In genomic region chr6:44224154-44224977, GRCh38 we compare ENCODE assay signal across 8 cellular contexts. TPM values are rescaled to one million over a fixed set of nuclear protein-coding genes. Genes with fewer than 3 reads are reported as not detected.
A peak's percentile ranks its signal among the peaks of the same experiment; 100 is the strongest.
DNase-seq lines count a peak whose midpoint lies in the region; ATAC-seq, FAIRE-seq and TF ChIP-seq lines count a peak whose summit lies in the region.

No MANE protein-coding gene starts in this region.

- H3K9ac ChIP-seq in skeletal muscle tissue (ENCODE audit: low read depth in 1 of 3, low read length in 3 of 3), result peak overlapping the region; percentile 51 to 99 (median 65)

- WGBS in heart right ventricle, 2 donors, result 17 to 23% methylated on average over 6 of the region's 6 CpGs

- H3K9me3 ChIP-seq in heart right ventricle (no peaks in the 10 kb centered on the region), skeletal muscle tissue (ENCODE audit: control insufficient read depth in 3 of 3, low read length in 3 of 3) (no peaks in the 10 kb centered on the region)

- peaks cover 0 to 8% (median 0%) of the 10 kb centered on the region in 9 donors for H3K36me3 ChIP-seq in heart right ventricle
- peaks cover 0 to 5% (median 4%) of the 10 kb centered on the region in 3 donors for H3K36me3 ChIP-seq in skeletal muscle tissue (ENCODE audit: control insufficient read depth in 3 of 3, insufficient read depth in 3 of 3, low read length in 3 of 3)

- H3K4me1 Mint-ChIP-seq in T-helper 2 cell treated with Interferon-gamma antibody and Interleukin-4, amounts not matched to agents 5 μg/mL and 100 μg/mL, for 36 hours (ENCODE audit: low read depth), result peaks cover 28% of the 10 kb centered on the region
- peaks cover 41% of the 10 kb centered on the region for H3K4me1 Mint-ChIP-seq in activated CD8-positive, alpha-beta T cell treated with anti-CD3 and anti-CD28 coated beads for 36 hours (ENCODE audit: low read depth)

- peak overlapping the region; percentile 60 for H3K27ac Mint-ChIP-seq in T-helper 2 cell treated with Interferon-gamma antibody and Interleukin-4, amounts not matched to agents 5 μg/mL and 100 μg/mL, for 36 hours
- peak overlapping the region; percentile 85 for H3K27ac Mint-ChIP-seq in activated CD8-positive, alpha-beta T cell treated with anti-CD3 and anti-CD28 coated beads for 36 hours

- POLR2A ChIA-PET in activated CD8-positive, alpha-beta T cell treated with anti-CD3 and anti-CD28 coated beads for 36 hours (lab: Charles Lee), result interaction anchor here (0.6 to 7.7 kb wide), 8 partner anchors 12 to 106 kb away, joined by 3 to 131 read pairs (median 6); partner anchors contain the start of genes HSP90AB1 and SLC35B2

- H3K4me3 Mint-ChIP-seq in T-helper 2 cell treated with Interferon-gamma antibody and Interleukin-4, amounts not matched to agents 5 μg/mL and 100 μg/mL, for 36 hours, result peak overlapping the region; percentile 86
- H3K4me3 Mint-ChIP-seq in activated CD8-positive, alpha-beta T cell treated with anti-CD3 and anti-CD28 coated beads for 36 hours, result peak overlapping the region; percentile 89

- no peaks in the 10 kb centered on the region for H3K27me3 ChIP-seq in heart right ventricle
- H3K27me3 ChIP-seq in skeletal muscle tissue (ENCODE audit: control insufficient read depth in 3 of 3, insufficient read depth in 3 of 3, low read length in 3 of 3), result no peaks in the 10 kb centered on the region

- H3K4me3 ChIP-seq in heart right ventricle, result peak overlapping the region; percentile 64 to 87 (median 74)
- peak overlapping the region; percentile 62 to 76 (median 73) for H3K4me3 ChIP-seq in skeletal muscle tissue (ENCODE audit: low read length in 3 of 3)

- TF ChIP-seq CTCF in activated CD8-positive, alpha-beta T cell treated with anti-CD3 and anti-CD28 coated beads for 36 hours (IDR thresholded peaks at IDR 0.05), result no peak
- no peak for TF ChIP-seq CTCF in heart right ventricle (IDR thresholded peaks at IDR 0.05)

- no peaks in the 10 kb centered on the region for H3K27me3 Mint-ChIP-seq in T-helper 2 cell treated with Interferon-gamma antibody and Interleukin-4, amounts not matched to agents 5 μg/mL and 100 μg/mL, for 36 hours (ENCODE audit: low read depth)
- H3K27me3 Mint-ChIP-seq in activated CD8-positive, alpha-beta T cell treated with anti-CD3 and anti-CD28 coated beads for 36 hours, result no peaks in the 10 kb centered on the region

- H3K27ac ChIP-seq in heart right ventricle, result peak overlapping the region in 9 of 10 donors; percentile 88 to 98 (median 93)
- H3K27ac ChIP-seq in skeletal muscle tissue (ENCODE audit: low read depth, low read length), result peak overlapping the region; percentile 64

- ATAC-seq in activated CD8-positive, alpha-beta T cell treated with anti-CD3 and anti-CD28 coated beads for 36 hours, result peak; percentile 18
- no peak for ATAC-seq in heart right ventricle

- CTCF ChIA-PET in activated CD8-positive, alpha-beta T cell treated with anti-CD3 and anti-CD28 coated beads for 36 hours (lab: Charles Lee), result interaction anchor here (0.7 to 7.1 kb wide), 21 partner anchors 10 to 451 kb away, joined by 3 to 52 read pairs (median 4); partner anchors contain the start of genes AARS2 and HSP90AB1

- no peaks in the 10 kb centered on the region for H3K9me3 Mint-ChIP-seq in T-helper 2 cell treated with Interferon-gamma antibody and Interleukin-4, amounts not matched to agents 5 μg/mL and 100 μg/mL, for 36 hours
- no peaks in the 10 kb centered on the region for H3K9me3 Mint-ChIP-seq in activated CD8-positive, alpha-beta T cell treated with anti-CD3 and anti-CD28 coated beads for 36 hours

- intact Hi-C loops in activated CD8-positive, alpha-beta T cell treated with anti-CD3 and anti-CD28 coated beads for 36 hours (cut with micrococcal nuclease), result no loop called here
- intact Hi-C loops in heart right ventricle (cut with DNase I), result loop anchor here in 1 of 10 donors (10.0 kb wide), 1 partner anchor 450 kb away; the partner anchor contains the start of gene VEGFA

- no peak for DNase-seq in T-helper 2 cell treated with Interferon-gamma antibody and Interleukin-4, amounts not matched to agents 5 μg/mL and 100 μg/mL, for 36 hours (ENCODE audit: low spot score)
- DNase-seq in T-helper 2 cell (no peak), HTR-8/SVneo (ENCODE audit: insufficient read length, low spot score) (peak; percentile 45), heart right ventricle (no peak), epidermal melanocyte (ENCODE audit: insufficient read length, low spot score) (no peak), Ammon's horn (ENCODE audit: low spot score) (no peak)
- DNase-seq in activated CD8-positive, alpha-beta T cell treated with anti-CD3 and anti-CD28 coated beads for 36 hours, result peak; percentile 53

- FAIRE-seq in HTR-8/SVneo (lab: Jason Lieb, UNC), result no peak

- H3K36me3 Mint-ChIP-seq in T-helper 2 cell treated with Interferon-gamma antibody and Interleukin-4, amounts not matched to agents 5 μg/mL and 100 μg/mL, for 36 hours (ENCODE audit: low read depth), result no peaks in the 10 kb centered on the region
- peaks cover 26% of the 10 kb centered on the region for H3K36me3 Mint-ChIP-seq in activated CD8-positive, alpha-beta T cell treated with anti-CD3 and anti-CD28 coated beads for 36 hours (ENCODE audit: low read depth)

- H3K4me1 ChIP-seq in heart right ventricle (peaks cover 46 to 97% (median 92%) of the 10 kb centered on the region in 9 donors), skeletal muscle tissue (ENCODE audit: control insufficient read depth in 3 of 3, insufficient read depth in 3 of 3, low read length in 3 of 3) (peaks cover 78% of the 10 kb centered on the region in 3 donors)

RNA-seq across cellular contexts. Expression of gene SLC29A1, which starts 1.0 kb away (rescaled TPM):
- 10 to 100 TPM; 56.1 to 57.4 TPM for total RNA-seq in activated CD8-positive, alpha-beta T cell treated with anti-CD3 and anti-CD28 coated beads for 36 hours
- 100 to 1,000 TPM; 104 to 198 (median 146) TPM for total RNA-seq in heart right ventricle
- polyA plus RNA-seq in heart right ventricle, result 10 to 100 TPM; 46.3 to 90.9 TPM
- total RNA-seq in skeletal muscle tissue, result 14.6 TPM

RNA-seq across cellular contexts. Expression of gene MYMX, which starts 7.6 kb away (rescaled TPM):
- not detected for total RNA-seq in activated CD8-positive, alpha-beta T cell treated with anti-CD3 and anti-CD28 coated beads for 36 hours
- 1 to 10 TPM in 2 of 10 donors, under 1 TPM in 3, not detected in 5; 0.41 to 2.3 (median 0.86) TPM for total RNA-seq in heart right ventricle
- polyA plus RNA-seq in heart right ventricle, result under 1 TPM in 1 of 2 donors, not detected in 1; 0.91 TPM
- total RNA-seq in skeletal muscle tissue, result 7.3 TPM

RNA-seq across cellular contexts. Expression of gene HSP90AB1, which starts 22.5 kb away (rescaled TPM):
- 1,000 to 10,000 TPM; 2,124 to 2,130 TPM for total RNA-seq in activated CD8-positive, alpha-beta T cell treated with anti-CD3 and anti-CD28 coated beads for 36 hours
- total RNA-seq in heart right ventricle (1,000 to 10,000 TPM in 4 of 10 donors, 100 to 1,000 TPM in 6; 675 to 1,053 (median 920) TPM), skeletal muscle tissue (474 TPM)
- polyA plus RNA-seq in heart right ventricle, result 100 to 1,000 TPM; 235 to 764 TPM

RNA-seq across cellular contexts. Expression of gene SLC35B2, which starts 33.0 kb away (rescaled TPM):
- total RNA-seq in activated CD8-positive, alpha-beta T cell treated with anti-CD3 and anti-CD28 coated beads for 36 hours, result 10 to 100 TPM; 15.4 to 16.7 TPM
- total RNA-seq in heart right ventricle (10 to 100 TPM; 19.4 to 29.8 (median 23.7) TPM), skeletal muscle tissue (26.1 TPM)
- polyA plus RNA-seq in heart right ventricle, result 10 to 100 TPM in 1 of 2 donors, 1 to 10 TPM in 1; 9.1 to 27.2 TPM

RNA-seq across cellular contexts. Expression of gene NFKBIE, which starts 41.0 kb away (rescaled TPM):
- total RNA-seq in activated CD8-positive, alpha-beta T cell treated with anti-CD3 and anti-CD28 coated beads for 36 hours, result 10 to 100 TPM; 13.3 to 17.9 TPM
- total RNA-seq in heart right ventricle (1 to 10 TPM; 1.5 to 8.7 (median 3.4) TPM), skeletal muscle tissue (6.3 TPM)
- polyA plus RNA-seq in heart right ventricle, result 1 to 10 TPM; 5.7 to 5.9 TPM

Comparison
In these comparisons a context has a peak if more than half of its experiments do, and no peak if none do; other contexts are left out.
1. DNase-seq: peak in HTR-8/SVneo (single experiment) and activated CD8-positive, alpha-beta T cell treated with anti-CD3 and anti-CD28 coated beads for 36 hours (single experiment); none in T-helper 2 cell treated with Interferon-gamma antibody and Interleukin-4, amounts not matched to agents 5 μg/mL and 100 μg/mL, for 36 hours (single experiment), T-helper 2 cell (0 of 5), heart right ventricle (0 of 2), epidermal melanocyte (single experiment) and Ammon's horn (single experiment).